Comparison of ENCODE assay signal across 31 cellular contexts in genomic region chr16:16945207-16945606, GRCh38.
"Had no signal": no experiment of that assay in that cellular context is flagged by ENCODE, and none has a peak within 500 bp of the region (broad histone marks: within the 10 kb centered on the region; RNA-seq: fewer than 3 reads in every experiment).

No MANE protein-coding gene starts in this region.

- DNase-seq: colonic mucosa; effector CD8-positive, alpha-beta T cell; endodermal cell; foreskin keratinocyte; heart right ventricle; hypothalamus; immature natural killer cell; islet precursor cell; kidney glomerular epithelial cell; left ventricle myocardium superior; naive thymus-derived CD4-positive, alpha-beta T cell; sigmoid colon; spleen; stimulated activated CD4-positive, alpha-beta T cell treated with anti-CD3 and anti-CD28 coated beads, Interleukin-4, amount 100 ng/mL, for 4 hours; stimulated activated naive CD4-positive, alpha-beta T cell; stimulated activated naive CD8-positive, alpha-beta T cell treated with anti-CD3 and anti-CD28 coated beads, Interleukin-15, amount 100 ng/mL, for 72 hours; transverse colon had no signal

- H2AFZ ChIP-seq: neural progenitor cell, parathyroid adenoma had no signal

- H3K4me2 ChIP-seq: neural progenitor cell had no signal

- ATAC-seq: foreskin keratinocyte; gastroesophageal sphincter; heart right ventricle; left ventricle myocardium superior; naive thymus-derived CD4-positive, alpha-beta T cell; stimulated activated naive CD8-positive, alpha-beta T cell treated with anti-CD3 and anti-CD28 coated beads, Interleukin-15, amount 100 ng/mL, for 72 hours had no signal

- H3K4me3 ChIP-seq: colonic mucosa, esophagus muscularis mucosa, gastroesophageal sphincter, heart right ventricle, lung, neural progenitor cell, right atrium auricular region, sigmoid colon, spleen, suprapubic skin, transverse colon, vagina had no signal

- H3K9me3 ChIP-seq: colonic mucosa, right atrium auricular region, suprapubic skin, transverse colon, vagina had no signal

- FAIRE-seq: endothelial cell of umbilical vein had no signal

- H3K4me3 Mint-ChIP-seq: dendritic cell treated with granulocyte-macrophage colony-stimulating factor and Interleukin-4, amounts not matched to agents 40 ng/mL and 50 ng/mL, for 4 days; endodermal cell; immature natural killer cell; memory B cell; mesothelial cell of epicardium; naive thymus-derived CD4-positive, alpha-beta T cell; nephron; neural progenitor cell; stimulated activated naive CD8-positive, alpha-beta T cell treated with anti-CD3 and anti-CD28 coated beads, Interleukin-15, amount 100 ng/mL, for 72 hours had no signal

- H3K36me3 Mint-ChIP-seq: mesothelial cell of epicardium; naive thymus-derived CD4-positive, alpha-beta T cell; neural progenitor cell had no signal

- H3K9ac ChIP-seq: neural progenitor cell, parathyroid adenoma had no signal

- H3K4me1 Mint-ChIP-seq: immature natural killer cell; memory B cell; mesothelial cell of epicardium; nephron; neural progenitor cell; stimulated activated naive CD8-positive, alpha-beta T cell treated with anti-CD3 and anti-CD28 coated beads, Interleukin-15, amount 100 ng/mL, for 72 hours had no signal

- H3K79me2 ChIP-seq: parathyroid adenoma had no signal

- H3K27ac ChIP-seq: colonic mucosa, esophagus muscularis mucosa, foreskin keratinocyte, gastroesophageal sphincter, heart right ventricle, neural progenitor cell, parathyroid adenoma, right atrium auricular region, sigmoid colon, spleen, suprapubic skin, transverse colon, vagina had no signal

- H3K27me3 ChIP-seq: colonic mucosa, esophagus muscularis mucosa, foreskin keratinocyte, neural progenitor cell, right atrium auricular region, spleen, vagina had no signal

- H3K36me3 ChIP-seq: colonic mucosa, esophagus muscularis mucosa, gastroesophageal sphincter, heart right ventricle, neural progenitor cell, right atrium auricular region, sigmoid colon, spleen, suprapubic skin, transverse colon, vagina had no signal

- H3K27me3 Mint-ChIP-seq: dendritic cell treated with granulocyte-macrophage colony-stimulating factor and Interleukin-4, amounts not matched to agents 40 ng/mL and 50 ng/mL, for 4 days; stimulated activated naive CD8-positive, alpha-beta T cell treated with anti-CD3 and anti-CD28 coated beads, Interleukin-15, amount 100 ng/mL, for 72 hours had no signal

- H3K4me1 ChIP-seq: colonic mucosa, esophagus muscularis mucosa, foreskin keratinocyte, gastroesophageal sphincter, heart right ventricle, parathyroid adenoma, right atrium auricular region, sigmoid colon, spleen, suprapubic skin, transverse colon, vagina had no signal

- H3K27ac Mint-ChIP-seq: dendritic cell treated with granulocyte-macrophage colony-stimulating factor and Interleukin-4, amounts not matched to agents 40 ng/mL and 50 ng/mL, for 4 days; endodermal cell; immature natural killer cell; memory B cell; mesothelial cell of epicardium; naive thymus-derived CD4-positive, alpha-beta T cell; nephron; neural progenitor cell; progenitor cell of endocrine pancreas; stimulated activated naive CD8-positive, alpha-beta T cell treated with anti-CD3 and anti-CD28 coated beads, Interleukin-15, amount 100 ng/mL, for 72 hours had no signal
